ENCODE assay signal across 9 cellular contexts in the genomic region with DNA sequence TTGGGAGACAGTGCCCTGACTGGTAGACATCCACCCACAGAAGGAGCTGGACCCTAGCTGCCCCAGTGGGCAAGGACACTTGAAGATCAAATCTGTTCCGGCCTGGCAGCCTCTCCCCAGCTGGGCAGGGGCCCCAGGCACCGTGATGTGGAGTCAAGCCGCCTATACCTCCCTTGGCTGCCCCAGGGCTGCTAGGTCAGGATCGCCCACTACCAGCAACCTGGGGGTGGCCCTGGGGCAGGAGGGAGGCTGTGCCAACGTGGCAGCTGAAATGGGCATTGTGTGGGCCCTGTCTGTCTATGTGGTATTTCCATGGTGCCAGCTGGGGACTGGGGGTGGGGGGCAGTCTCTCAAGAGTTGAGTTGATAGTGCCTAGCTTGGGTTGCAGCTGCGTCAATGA. TPM values are rescaled to one million over a fixed set of nuclear protein-coding genes. Genes with fewer than 3 reads are reported as not detected.
DNase-seq lines count a peak whose midpoint lies in the region; ATAC-seq lines count a peak whose summit lies in the region.
"Had no signal": no experiment of that assay in that cellular context is flagged by ENCODE, and none has a peak within 500 bp of the region (broad histone marks: within the 10 kb centered on the region; RNA-seq: fewer than 3 reads in every experiment).

No MANE protein-coding gene starts in this region.

- H3K27me3 ChIP-seq in ectodermal cell (ENCODE audit: control insufficient read depth, insufficient read depth, low read length, poor library complexity, severe bottlenecking), result no peaks in the 10 kb centered on the region

- peaks cover 9% of the 10 kb centered on the region for H3K36me3 ChIP-seq in ectodermal cell (ENCODE audit: control insufficient read depth, insufficient read depth, low read length)

- peaks cover 22% of the 10 kb centered on the region for H3K4me1 ChIP-seq in ectodermal cell (ENCODE audit: control insufficient read depth, insufficient read depth, low read length)

- WGBS in ectodermal cell, 2 experiments, result 45 to 46% methylated on average over 6 of the region's 6 CpGs

- H3K9me3 ChIP-seq in ectodermal cell (ENCODE audit: control insufficient read depth, low read length), result no peaks in the 10 kb centered on the region

- intact Hi-C loops in Right ventricle myocardium superior (cut with DNase I) (no loop called here), cardiac septum (cut with DNase I) (loop anchor here (5.0 kb wide), 1 partner anchor 34 kb away; no protein-coding TSS in a partner anchor)

- ATAC-seq in Right ventricle myocardium superior (ENCODE audit: poor library complexity) (peak; percentile 3), GM21423 (IDR thresholded peaks at IDR 0.05; ENCODE audit: unreplicated experiment) (no peak), GM19467 (IDR thresholded peaks at IDR 0.05; ENCODE audit: unreplicated experiment) (no peak)

- H3K27ac ChIP-seq in ectodermal cell (ENCODE audit: insufficient read depth, low read depth, low read length, poor library complexity, severe bottlenecking), result no peak overlapping the region

- DNase-seq in Right ventricle myocardium superior (peak; percentile 53), cardiac septum (ENCODE audit: low spot score) (no peak), myocyte (ENCODE audit: low read depth) (peak; percentile 65), DMS114 treated with DMSO at 0.1 percent for 48 hours (lab: John Stamatoyannopoulos, UW; ENCODE audit: unreplicated experiment) (no peak), OCI-M1 (lab: John Stamatoyannopoulos, UW) (no peak)
- DNase-seq: central memory CD4-positive, alpha-beta T cell had no signal

- H3K4me3 ChIP-seq in ectodermal cell (ENCODE audit: insufficient read depth, low read depth, low read length), result peak overlapping the region; percentile 79

RNA-seq across cellular contexts. Expression of a gene that starts 0.9 kb away (rescaled TPM):
- total RNA-seq in Right ventricle myocardium superior (250 TPM), cardiac septum (131 TPM), myocyte (54.4 and 61.1 TPM in 2 replicates)
- 43.7 TPM for polyA plus RNA-seq in ectodermal cell (2013, experiment 1 of 4)
- 41.2 TPM for polyA plus RNA-seq in ectodermal cell (2013, experiment 2 of 4)
- polyA plus RNA-seq in ectodermal cell (2013, experiment 3 of 4), result 26.7 TPM
- 31.7 TPM for polyA plus RNA-seq in ectodermal cell (2013, experiment 4 of 4)
- 117 TPM for polyA plus RNA-seq in myocyte (2012)

RNA-seq across cellular contexts. Expression of a gene that starts 33.9 kb away (rescaled TPM):
- 0.78 TPM for total RNA-seq in Right ventricle myocardium superior
- 4.4 TPM for total RNA-seq in cardiac septum
- 36.4 TPM for polyA plus RNA-seq in ectodermal cell (2013, experiment 1 of 4)
- polyA plus RNA-seq in ectodermal cell (2013, experiment 2 of 4), result 38.5 TPM
- polyA plus RNA-seq in ectodermal cell (2013, experiment 3 of 4), result 27.5 TPM
- 26.8 TPM for polyA plus RNA-seq in ectodermal cell (2013, experiment 4 of 4)
- total RNA-seq in myocyte, result 0.24 and 0.47 TPM in 2 replicates
- polyA plus RNA-seq in myocyte (2012), result 3.6 TPM

RNA-seq across cellular contexts. Expression of a gene that starts 40.2 kb away (rescaled TPM):
- total RNA-seq in Right ventricle myocardium superior, result 12.6 TPM
- total RNA-seq in cardiac septum, result 57.8 TPM
- 9.0 TPM for polyA plus RNA-seq in ectodermal cell (2013, experiment 1 of 4)
- polyA plus RNA-seq in ectodermal cell (2013, experiment 2 of 4), result 8.5 TPM
- polyA plus RNA-seq in ectodermal cell (2013, experiment 3 of 4), result 7.9 TPM
- 8.1 TPM for polyA plus RNA-seq in ectodermal cell (2013, experiment 4 of 4)
- 264 and 289 TPM in 2 replicates for total RNA-seq in myocyte
- polyA plus RNA-seq in myocyte (2012), result 485 TPM

RNA-seq across cellular contexts. Expression of a gene that starts 54.4 kb away (rescaled TPM):
- total RNA-seq in Right ventricle myocardium superior, result 35.4 TPM
- 46.1 TPM for total RNA-seq in cardiac septum
- polyA plus RNA-seq in ectodermal cell (2013, experiment 1 of 4), result 30.9 TPM
- 25.8 TPM for polyA plus RNA-seq in ectodermal cell (2013, experiment 2 of 4)
- polyA plus RNA-seq in ectodermal cell (2013, experiment 3 of 4), result 22.3 TPM
- 24.5 TPM for polyA plus RNA-seq in ectodermal cell (2013, experiment 4 of 4)
- 40.5 and 44.2 TPM in 2 replicates for total RNA-seq in myocyte
- 43.6 TPM for polyA plus RNA-seq in myocyte (2012)

Comparison
In these comparisons a context has a peak if more than half of its experiments do, and no peak if none do; other contexts are left out.
1. DNase-seq: peak in Right ventricle myocardium superior (single experiment) and myocyte (single experiment); none in cardiac septum (single experiment), DMS114 treated with DMSO at 0.1 percent for 48 hours (single experiment) and OCI-M1 (single experiment).